9 cellular contexts compared by ENCODE assay signal in genomic region chr2:15159751-15160177, GRCh38.
DNase-seq lines count a peak whose midpoint lies in the region; TF ChIP-seq lines count a peak whose summit lies in the region.
"Had no signal": no experiment of that assay in that cellular context is flagged by ENCODE, and none has a peak within 500 bp of the region (broad histone marks: within the 10 kb centered on the region; RNA-seq: fewer than 3 reads in every experiment).

No MANE protein-coding gene starts in this region.

- H3K4me1 Mint-ChIP-seq in immature natural killer cell: no peaks in the 10 kb centered on the region

- H3K27ac Mint-ChIP-seq in immature natural killer cell: no peak overlapping the region

- H3K27me3 Mint-ChIP-seq in immature natural killer cell (ENCODE audit: low read depth in 3 of 3): peaks cover 0 to 2% (median 0%) of the 10 kb centered on the region in 3 donors

- TF ChIP-seq CTCF in fibroblast of mammary gland (conservative IDR thresholded peaks at IDR 0.05; ENCODE audit: control insufficient read depth, insufficient read depth, low read depth, low read length) (peak; percentile 74), retinal pigment epithelial cell (conservative IDR thresholded peaks at IDR 0.05; ENCODE audit: low read depth, low read length) (peak; percentile 77)

- no peak overlapping the region for H3K4me3 Mint-ChIP-seq in immature natural killer cell

- in situ Hi-C loops in KBM-7 (cut with MboI; ENCODE audit: low pct_unique_long_range_greater_than_20kb, low sequenced_read_pairs): loop anchor here (25.0 kb wide), 1 partner anchor 403 kb away; the partner anchor contains the start of gene NBAS

- H3K36me3 Mint-ChIP-seq in immature natural killer cell: no peaks in the 10 kb centered on the region

- no peak overlapping the region for H3K4me3 ChIP-seq in fibroblast of mammary gland (ENCODE audit: control insufficient read depth, low read depth, low read length)
- H3K4me3 ChIP-seq in retinal pigment epithelial cell (ENCODE audit: low read length): no peak overlapping the region
- H3K4me3 ChIP-seq: BLaER1 treated with 17β-estradiol and CSF1 and Interleukin-3, amounts not matched to agents 10 nM and 100 nM had no signal

- DNase-seq in NCI-H2107 treated with DMSO at 0.1 percent for 48 hours (lab: John Stamatoyannopoulos, UW; ENCODE audit: unreplicated experiment): peak; percentile 9
- DNase-seq in NCI-H2107 (lab: John Stamatoyannopoulos, UW): no peak
- peak; percentile 75 for DNase-seq in KBM-7
- peak; percentile 37 for DNase-seq in RPMI8226
- DNase-seq in fibroblast of mammary gland (ENCODE audit: low read depth): peak; percentile 68
- DNase-seq in retinal pigment epithelial cell (ENCODE audit: low read depth): peak; percentile 60
- DNase-seq in immature natural killer cell: no peak
- DNase-seq in GOT3 (lab: John Stamatoyannopoulos, UW): no peak

- H3K9me3 Mint-ChIP-seq in immature natural killer cell: no peaks in the 10 kb centered on the region

Comparison
In these comparisons a context has a peak if more than half of its experiments do, and no peak if none do; other contexts are left out.
1. DNase-seq: peak in NCI-H2107 treated with DMSO at 0.1 percent for 48 hours (single experiment), KBM-7 (single experiment), RPMI8226 (single experiment), fibroblast of mammary gland (single experiment) and retinal pigment epithelial cell (single experiment); none in NCI-H2107 (single experiment), immature natural killer cell (0 of 3) and GOT3 (single experiment).